ENCODE assay signal across 12 cellular contexts in the genomic region with DNA sequence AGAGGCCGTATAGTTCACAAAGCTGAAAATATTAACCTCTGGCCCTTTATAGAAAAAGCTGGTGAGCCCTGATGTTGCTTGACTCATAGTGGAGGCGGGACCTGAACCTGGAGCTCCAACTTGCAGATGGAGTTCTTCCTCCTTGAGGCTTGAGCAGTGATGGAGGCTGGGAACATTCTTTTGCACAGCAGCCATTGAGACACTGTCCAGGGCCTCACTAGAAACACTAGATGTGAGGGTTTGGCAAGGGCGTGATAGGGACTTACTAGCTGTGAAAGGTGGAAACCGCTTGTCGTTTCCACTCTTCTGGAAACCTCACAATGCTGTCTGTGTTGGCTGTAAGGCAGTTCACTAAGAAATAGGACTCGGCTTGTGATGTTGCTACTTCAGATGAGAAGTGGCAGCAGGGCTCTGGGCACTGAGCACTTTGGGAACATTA.
DNase-seq lines count a peak whose midpoint lies in the region; ATAC-seq, FAIRE-seq and TF ChIP-seq lines count a peak whose summit lies in the region.
"Had no signal": no experiment of that assay in that cellular context is flagged by ENCODE, and none has a peak within 500 bp of the region (broad histone marks: within the 10 kb centered on the region; RNA-seq: fewer than 3 reads in every experiment).

No MANE protein-coding gene starts in this region.

- FAIRE-seq in RCC 7860 (lab: Jason Lieb, UNC), result peak; percentile 46

- H3K36me3 ChIP-seq in tibial artery, result peaks cover 16 to 43% (median 17%) of the 10 kb centered on the region in 3 donors

- intact Hi-C loops in tibial artery (cut with DNase I; ENCODE audit: low total_unique reads), result no loop called here

- no peak overlapping the region for H3K4me3 ChIP-seq in tibial artery

- H3K9me3 ChIP-seq in tibial artery, result no peaks in the 10 kb centered on the region

- ATAC-seq in GM19372 (IDR thresholded peaks at IDR 0.05; ENCODE audit: low read depth, unreplicated experiment) (peak; percentile 22), GM18867 (IDR thresholded peaks at IDR 0.05; ENCODE audit: unreplicated experiment) (no peak), HG02870 (IDR thresholded peaks at IDR 0.05; ENCODE audit: unreplicated experiment) (no peak)
- ATAC-seq: PC-3 had no signal

- DNase-seq in RCC 7860 (ENCODE audit: low spot score) (peak; percentile 42), kidney tubule cell (ENCODE audit: low spot score) (peak; percentile 71), tibial artery (no peak), NCI-H1092 (lab: John Stamatoyannopoulos, UW) (no peak), NCI-H2081 treated with DMSO at 0.1 percent for 48 hours (lab: John Stamatoyannopoulos, UW) (no peak)
- DNase-seq: activated B cell treated with CpG ODN at 0.5 μM for 24 hours; activated naive CD4-positive, alpha-beta T cell treated with anti-CD3 and anti-CD28 coated beads, Interleukin-2, amount 10 ng/mL, durations not matched to agents 7 days and 5 days; GDM1; PC-3 had no signal

- no peaks in the 10 kb centered on the region for H3K27me3 ChIP-seq in tibial artery

- peaks cover 0 to 96% (median 44%) of the 10 kb centered on the region in 4 donors for H3K4me1 ChIP-seq in tibial artery

- TF ChIP-seq CTCF in tibial artery (IDR thresholded peaks at IDR 0.05), result no peak

- peak overlapping the region; percentile 66 to 90 for H3K27ac ChIP-seq in tibial artery

Comparison
In these comparisons a context has a peak if more than half of its experiments do, and no peak if none do; other contexts are left out.
1. DNase-seq: peak in RCC 7860 (single experiment) and kidney tubule cell (single experiment); none in tibial artery (0 of 2), NCI-H1092 (single experiment) and NCI-H2081 treated with DMSO at 0.1 percent for 48 hours (single experiment).